ENCODE assay signal across 9 cellular contexts in the genomic region with DNA sequence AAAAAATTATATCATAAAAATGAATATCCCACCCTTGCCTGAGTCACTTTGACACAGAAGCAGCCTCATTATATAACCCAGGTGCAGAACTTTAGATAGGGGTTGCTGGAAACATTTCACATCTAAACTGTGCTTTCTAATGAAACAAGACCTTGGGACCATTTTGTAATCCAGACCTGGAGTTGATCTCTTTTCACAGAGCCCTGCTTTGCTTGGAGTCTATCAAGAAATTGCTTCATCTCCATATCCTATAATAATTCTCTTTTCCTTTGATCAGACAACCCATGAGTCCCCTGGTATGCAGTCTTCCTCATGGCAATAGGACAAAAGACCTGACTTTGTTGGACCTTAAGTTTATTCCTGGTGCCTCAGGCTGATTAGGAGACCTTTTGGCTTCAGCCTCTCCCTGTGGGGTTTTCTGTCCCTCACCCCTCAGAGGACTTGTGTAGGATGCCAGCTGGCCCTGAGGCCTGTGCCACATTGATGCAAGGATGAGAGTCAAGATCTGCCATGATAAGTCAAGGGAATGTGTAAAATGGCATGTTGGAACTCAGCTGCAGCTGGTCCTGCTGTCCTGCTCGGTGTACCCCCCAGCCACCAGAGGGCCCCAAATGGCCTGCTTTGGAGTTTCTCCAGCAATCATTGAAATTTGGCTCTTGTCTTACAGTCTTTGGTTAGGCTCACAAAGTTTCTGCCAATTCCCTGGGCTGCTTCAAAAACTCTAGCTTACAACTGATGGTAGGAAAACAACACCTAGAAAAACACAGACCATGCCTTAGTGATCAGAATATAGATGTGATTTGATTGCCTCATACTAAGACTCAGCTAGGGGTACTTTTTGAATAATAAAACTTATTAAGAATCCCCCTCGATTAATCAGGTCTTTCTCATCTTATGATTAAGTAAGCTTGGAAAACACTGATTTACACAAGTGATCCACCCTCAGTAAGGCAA.
DNase-seq lines count a peak whose midpoint lies in the region; ATAC-seq and TF ChIP-seq lines count a peak whose summit lies in the region.
"Had no signal": no experiment of that assay in that cellular context is flagged by ENCODE, and none has a peak within 500 bp of the region (broad histone marks: within the 10 kb centered on the region; RNA-seq: fewer than 3 reads in every experiment).

No MANE protein-coding gene starts in this region.

- H3K36me3 ChIP-seq in kidney epithelial cell (ENCODE audit: control insufficient read depth, insufficient read depth, low read length) = no peaks in the 10 kb centered on the region
- H3K36me3 ChIP-seq: thoracic aorta had no signal

- no peak overlapping the region for H3K4me3 ChIP-seq in astrocyte of the cerebellum (ENCODE audit: low read depth, low read length)
- no peak overlapping the region for H3K4me3 ChIP-seq in kidney epithelial cell (ENCODE audit: low read depth, low read length)
- H3K4me3 ChIP-seq: thoracic aorta had no signal

- in situ Hi-C loops in ACHN (cut with HindIII; ENCODE audit: low pct_ligation_motif_present, low pct_unique_long_range_greater_than_20kb, low sequenced_read_pairs) (no loop called here), astrocyte of the cerebellum (cut with HindIII; ENCODE audit: low sequenced_read_pairs) (no loop called here)

- TF ChIP-seq CTCF in GM12873 (IDR thresholded peaks at IDR 0.05; ENCODE audit: insufficient read depth, low read depth, low read length, missing control alignments) = peak; percentile 78
- peak; percentile 14 for TF ChIP-seq CTCF in astrocyte of the cerebellum (IDR thresholded peaks at IDR 0.05; ENCODE audit: low read depth, low read length, missing control alignments)
- TF ChIP-seq CTCF in kidney epithelial cell (IDR thresholded peaks at IDR 0.05; ENCODE audit: insufficient read depth, low read length, poor library complexity, severe bottlenecking) = peak; percentile 56

- DNase-seq in ACHN (peak; percentile 69), NOMO-1 treated with DMSO at 0.1 percent for 48 hours (lab: John Stamatoyannopoulos, UW; ENCODE audit: unreplicated experiment) (peak; percentile 19), astrocyte of the cerebellum (ENCODE audit: low read depth) (no peak), kidney epithelial cell (ENCODE audit: low read depth) (no peak), DMS153 (lab: John Stamatoyannopoulos, UW) (no peak)
- DNase-seq in stimulated activated CD8-positive, alpha-beta memory T cell treated with anti-CD3 and anti-CD28 coated beads, Interleukin-15, amount 100 ng/mL, for 48 hours (ENCODE audit: low read depth in 2 of 2) = peak; percentile 14 to 19

- no peak for ATAC-seq in GM19455 (IDR thresholded peaks at IDR 0.05; ENCODE audit: unreplicated experiment)

- H3K27me3 ChIP-seq in kidney epithelial cell (ENCODE audit: control insufficient read depth, insufficient read depth, low read length) = no peaks in the 10 kb centered on the region

Comparison
In these comparisons a context has a peak if more than half of its experiments do, and no peak if none do; other contexts are left out.
1. DNase-seq: peak in ACHN (single experiment), NOMO-1 treated with DMSO at 0.1 percent for 48 hours (single experiment) and stimulated activated CD8-positive, alpha-beta memory T cell treated with anti-CD3 and anti-CD28 coated beads, Interleukin-15, amount 100 ng/mL, for 48 hours (2 of 2); none in astrocyte of the cerebellum (single experiment), kidney epithelial cell (single experiment) and DMS153 (single experiment).
2. CTCF ChIP-seq: peak in every context shown above with its lines; median percentile 78 in GM12873; 56 in kidney epithelial cell; 14 in astrocyte of the cerebellum.